ENCODE assay signal across 8 cellular contexts in the genomic region with DNA sequence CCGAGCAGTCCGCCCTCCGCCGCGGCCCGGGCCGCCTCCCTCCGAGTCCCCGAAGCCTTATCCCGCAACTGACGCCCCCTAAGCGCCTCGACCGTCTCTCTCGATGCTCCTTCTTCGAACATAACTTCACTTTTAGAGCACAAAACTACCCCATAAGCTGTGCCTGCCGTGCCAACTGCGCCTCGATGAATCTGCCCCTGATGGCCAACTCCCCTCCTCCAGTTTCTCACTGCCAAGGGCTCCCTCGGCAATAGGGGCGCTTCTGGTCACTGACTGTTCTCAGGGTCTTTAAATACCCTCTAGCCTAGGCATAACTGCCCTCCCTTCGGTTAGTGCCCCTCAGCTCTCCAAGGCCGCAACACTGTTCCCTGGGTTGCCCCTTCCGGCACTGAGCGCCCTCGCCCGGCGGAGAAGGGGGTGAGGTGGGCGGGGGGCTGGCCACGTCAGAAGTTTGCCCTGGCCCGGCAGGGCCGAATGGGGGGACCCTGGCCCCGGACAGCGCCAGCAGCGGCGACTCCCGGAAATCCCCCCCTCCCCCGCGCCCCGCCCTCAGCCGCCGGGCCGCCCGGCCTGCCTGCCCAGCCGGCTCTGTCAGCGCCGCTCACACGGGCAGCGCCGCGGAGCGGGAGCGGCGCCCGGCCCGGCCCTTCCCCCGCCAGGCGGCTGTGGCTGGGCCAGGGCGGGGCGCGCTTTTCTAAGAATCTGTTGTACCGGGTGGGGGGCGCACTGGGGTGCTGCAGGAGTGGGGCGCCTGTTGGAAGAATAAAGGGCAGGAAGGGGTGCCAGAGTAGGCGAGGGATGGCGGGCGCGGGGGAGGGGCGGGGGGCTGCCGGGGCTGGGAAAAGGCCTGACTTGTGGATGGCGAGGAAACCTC. TPM values are rescaled to one million over a fixed set of nuclear protein-coding genes. Genes with fewer than 3 reads are reported as not detected.
DNase-seq lines count a peak whose midpoint lies in the region; ATAC-seq and TF ChIP-seq lines count a peak whose summit lies in the region.

No MANE protein-coding gene starts in this region.

- no peaks in the 10 kb centered on the region for H3K36me3 ChIP-seq in HAP-1 (replicated peaks)

- peaks cover 28% of the 10 kb centered on the region for H3K4me1 ChIP-seq in HAP-1

- in situ Hi-C loops in HAP-1 (cut with MboI; ENCODE audit: low sequenced_read_pairs): no loop called here

- H3K4me3 Mint-ChIP-seq in natural killer cell treated with Interleukin-12 subunit alpha and Interleukin-12 subunit beta and Interleukin-15 and Interleukin-18, amount 100 ng/mL, for 72 hours: peak overlapping the region; percentile 95

- no peaks in the 10 kb centered on the region for H3K9me3 ChIP-seq in HAP-1

- ATAC-seq in natural killer cell treated with Interleukin-12 subunit alpha and Interleukin-12 subunit beta and Interleukin-15 and Interleukin-18, amount 100 ng/mL, for 72 hours: peak; percentile 44 to 68
- ATAC-seq in HG02870 (IDR thresholded peaks at IDR 0.05; ENCODE audit: unreplicated experiment): no peak

- H3K9me3 Mint-ChIP-seq in natural killer cell treated with Interleukin-12 subunit alpha and Interleukin-12 subunit beta and Interleukin-15 and Interleukin-18, amount 100 ng/mL, for 72 hours: no peaks in the 10 kb centered on the region

- peak overlapping the region; percentile 65 for H3K4me3 ChIP-seq in HAP-1
- peak overlapping the region; percentile 58 for H3K4me3 ChIP-seq in fibroblast of villous mesenchyme (ENCODE audit: low read depth, low read length)

- no peaks in the 10 kb centered on the region for H3K36me3 Mint-ChIP-seq in natural killer cell treated with Interleukin-12 subunit alpha and Interleukin-12 subunit beta and Interleukin-15 and Interleukin-18, amount 100 ng/mL, for 72 hours

- H3K27me3 ChIP-seq in HAP-1 (ENCODE audit: low read depth): no peaks in the 10 kb centered on the region

- DNase-seq in NCI-H2227 (lab: John Stamatoyannopoulos, UW; ENCODE audit: unreplicated experiment): peak; percentile 55
- no peak for DNase-seq in NCI-H2227 treated with DMSO at 0.1 percent for 48 hours (lab: John Stamatoyannopoulos, UW)
- peak in 1 of 2 experiments; percentile 75 for DNase-seq in HAP-1 (ENCODE audit: low spot score in 2 of 2)
- DNase-seq in NCI-H226: peak; percentile 77
- peak; percentile 37 for DNase-seq in activated T-helper 9 cell treated with anti-CD3 and anti-CD28 coated beads, Interleukin-2, amount 50 U/mL, for 16 hours (ENCODE audit: low read depth)
- DNase-seq in fibroblast of villous mesenchyme (ENCODE audit: low read depth): peak; percentile 76
- DNase-seq in natural killer cell treated with Interleukin-12 subunit alpha and Interleukin-12 subunit beta and Interleukin-15 and Interleukin-18, amount 100 ng/mL, for 72 hours (ENCODE audit: low spot score): peak; percentile 75

- no peaks in the 10 kb centered on the region for H3K27me3 Mint-ChIP-seq in natural killer cell treated with Interleukin-12 subunit alpha and Interleukin-12 subunit beta and Interleukin-15 and Interleukin-18, amount 100 ng/mL, for 72 hours

- peaks cover 69 to 75% of the 10 kb centered on the region in 2 donors for H3K4me1 Mint-ChIP-seq in natural killer cell treated with Interleukin-12 subunit alpha and Interleukin-12 subunit beta and Interleukin-15 and Interleukin-18, amount 100 ng/mL, for 72 hours (ENCODE audit: low read depth in 2 of 2)

- peak overlapping the region; percentile 86 to 89 for H3K27ac Mint-ChIP-seq in natural killer cell treated with Interleukin-12 subunit alpha and Interleukin-12 subunit beta and Interleukin-15 and Interleukin-18, amount 100 ng/mL, for 72 hours

- TF ChIP-seq CTCF in fibroblast of villous mesenchyme (IDR thresholded peaks at IDR 0.05; ENCODE audit: insufficient read depth, low read depth, low read length): peak; percentile 26

RNA-seq across cellular contexts. Expression of a gene that starts 10.6 kb away (rescaled TPM):
- 28.0 and 29.4 TPM in 2 replicates for total RNA-seq in fibroblast of villous mesenchyme
- 10 to 100 TPM in 1 of 2 donors, 1 to 10 TPM in 1; 5.8 to 13.3 TPM for total RNA-seq in natural killer cell treated with Interleukin-12 subunit alpha and Interleukin-12 subunit beta and Interleukin-15 and Interleukin-18, amount 100 ng/mL, for 72 hours

RNA-seq across cellular contexts. Expression of a gene that starts 14.4 kb away (rescaled TPM):
- total RNA-seq in fibroblast of villous mesenchyme: under 0.01 TPM in 1 of 2 replicates, not detected in the other
- total RNA-seq in natural killer cell treated with Interleukin-12 subunit alpha and Interleukin-12 subunit beta and Interleukin-15 and Interleukin-18, amount 100 ng/mL, for 72 hours: 10 to 100 TPM; 53.0 to 81.0 TPM

RNA-seq across cellular contexts. Expression of a gene that starts 40.7 kb away (rescaled TPM):
- 5.5 and 7.8 TPM in 2 replicates for total RNA-seq in fibroblast of villous mesenchyme
- total RNA-seq in natural killer cell treated with Interleukin-12 subunit alpha and Interleukin-12 subunit beta and Interleukin-15 and Interleukin-18, amount 100 ng/mL, for 72 hours: 10 to 100 TPM; 26.0 to 43.2 TPM

RNA-seq across cellular contexts. Expression of a gene that starts 40.9 kb away (rescaled TPM):
- total RNA-seq in fibroblast of villous mesenchyme: 10.6 and 10.8 TPM in 2 replicates
- total RNA-seq in natural killer cell treated with Interleukin-12 subunit alpha and Interleukin-12 subunit beta and Interleukin-15 and Interleukin-18, amount 100 ng/mL, for 72 hours: 10 to 100 TPM; 34.6 to 53.1 TPM

RNA-seq across cellular contexts. Expression of a gene that starts 46.7 kb away (rescaled TPM):
- 4.8 and 6.5 TPM in 2 replicates for total RNA-seq in fibroblast of villous mesenchyme
- 100 to 1,000 TPM in 1 of 2 donors, 10 to 100 TPM in 1; 35.2 to 127 TPM for total RNA-seq in natural killer cell treated with Interleukin-12 subunit alpha and Interleukin-12 subunit beta and Interleukin-15 and Interleukin-18, amount 100 ng/mL, for 72 hours

Comparison
In these comparisons a context has a peak if more than half of its experiments do, and no peak if none do; other contexts are left out.
1. RNA of a gene that starts 14.4 kb away (total RNA-seq): 53.0 to 81.0 TPM in natural killer cell treated with Interleukin-12 subunit alpha and Interleukin-12 subunit beta and Interleukin-15 and Interleukin-18, amount 100 ng/mL, for 72 hours; under 0.01 TPM in fibroblast of villous mesenchyme; every median in the first group is over 10 times any median in the second.